Comparison of ENCODE assay signal across 17 cellular contexts in genomic region chr20:50056408-50056926, GRCh38. TPM values are rescaled to one million over a fixed set of nuclear protein-coding genes. Genes with fewer than 3 reads are reported as not detected.
A peak's percentile ranks its signal among the peaks of the same experiment; 100 is the strongest.
DNase-seq lines count a peak whose midpoint lies in the region; ATAC-seq, FAIRE-seq and TF ChIP-seq lines count a peak whose summit lies in the region.
"Had no signal": no experiment of that assay in that cellular context is flagged by ENCODE, and none has a peak within 500 bp of the region (broad histone marks: within the 10 kb centered on the region; RNA-seq: fewer than 3 reads in every experiment).

No MANE protein-coding gene starts in this region.

- TF ChIP-seq POLR2A in HepG2 (IDR thresholded peaks at IDR 0.05; ENCODE audit: insufficient read depth in 1 of 2, low read depth in 2 of 2, low read length in 2 of 2), result no peak

- H3K36me3 ChIP-seq in MM.1S (replicated peaks; ENCODE audit: insufficient read depth, low read length), result no peaks in the 10 kb centered on the region
- H3K36me3 ChIP-seq in osteoblast (ENCODE audit: insufficient read depth, low read length), result no peaks in the 10 kb centered on the region
- no peaks in the 10 kb centered on the region for H3K36me3 ChIP-seq in HepG2 (replicated peaks in 1 of 2; ENCODE audit: control insufficient read depth in 1 of 2, insufficient read depth in 2 of 2, low read length in 2 of 2)
- H3K36me3 ChIP-seq: BE2C had no signal

- H3K79me2 ChIP-seq in MM.1S (ENCODE audit: low read length) (no peaks in the 10 kb centered on the region), osteoblast (ENCODE audit: insufficient read depth, low read length) (no peaks in the 10 kb centered on the region), HepG2 (ENCODE audit: insufficient read depth, low read length) (no peaks in the 10 kb centered on the region)

- no peaks in the 10 kb centered on the region for H3K9me2 ChIP-seq in MM.1S (replicated peaks; ENCODE audit: insufficient read depth, low read length)

- WGBS in HepG2 (ENCODE audit: low lambda C conversion rate), result 75% methylated on average over 9 of the region's 9 CpGs

- no peaks in the 10 kb centered on the region for H3K36me3 Mint-ChIP-seq in endothelial cell (ENCODE audit: low read depth, unreplicated experiment)
- H3K36me3 Mint-ChIP-seq: CD4-positive, alpha-beta memory T cell had no signal

- DNase-seq in MM.1S (no peak), endothelial cell (ENCODE audit: low spot score) (no peak), osteoblast (ENCODE audit: insufficient read length, low spot score, missing footprints) (peak; percentile 23), urothelium cell line (ENCODE audit: low spot score) (no peak), HepG2 (ENCODE audit: low spot score) (no peak), NCI-H2171 (lab: John Stamatoyannopoulos, UW) (no peak)
- DNase-seq: BE2C; CD4-positive, alpha-beta memory T cell; DMS79 treated with DMSO at 0.1 percent for 48 hours; EL; GOT3; H9 had no signal

- peak overlapping the region; percentile 86 for H2AFZ ChIP-seq in MM.1S (ENCODE audit: low read length)
- H2AFZ ChIP-seq in osteoblast (ENCODE audit: low read length), result no peak overlapping the region
- H2AFZ ChIP-seq in HepG2 (ENCODE audit: low read length), result no peak overlapping the region

- H3K4me1 ChIP-seq in MM.1S (ENCODE audit: low read length), result peaks cover 15% of the 10 kb centered on the region
- H3K4me1 ChIP-seq in osteoblast (ENCODE audit: insufficient read depth, low read length), result peaks cover 7% of the 10 kb centered on the region
- peaks cover 41% of the 10 kb centered on the region for H3K4me1 ChIP-seq in HepG2 (ENCODE audit: insufficient read depth, low read length)
- H3K4me1 ChIP-seq: A549 had no signal

- peak overlapping the region; percentile 75; the same call in 1 of the 2 replicates for H3K27ac ChIP-seq in MM.1S (ENCODE audit: low read length)
- H3K27ac ChIP-seq in osteoblast (ENCODE audit: low read depth, low read length), result no peak overlapping the region
- no peak overlapping the region for H3K27ac ChIP-seq in HepG2 (ENCODE audit: extremely low read length, insufficient read depth, low read length)
- H3K27ac ChIP-seq: C4-2B had no signal

- H3K4me2 ChIP-seq in MM.1S (ENCODE audit: low read depth, low read length) (peak overlapping the region; percentile 75; the same call in 1 of the 2 replicates), osteoblast (ENCODE audit: insufficient read depth, low read length) (no peak overlapping the region), HepG2 (ENCODE audit: low read depth, low read length) (no peak overlapping the region; the same call in 1 of the 2 replicates)
- H3K4me2 ChIP-seq: A549 had no signal

- H3K27me3 Mint-ChIP-seq in endothelial cell (ENCODE audit: unreplicated experiment), result peaks cover 5% of the 10 kb centered on the region

- BruUV-seq in HepG2 (replicated peaks; lab: Mats Ljungman, UMichigan), result no TSS peak

- H3K27me3 ChIP-seq in MM.1S (replicated peaks; ENCODE audit: insufficient read depth, low read length) (no peaks in the 10 kb centered on the region), osteoblast (ENCODE audit: insufficient read depth, low read length) (no peaks in the 10 kb centered on the region), HepG2 (ENCODE audit: control insufficient read depth in 1 of 2, insufficient read depth in 2 of 2, low read length in 2 of 2) (peaks cover 3 to 29% of the 10 kb centered on the region in 2 experiments; a peak in 4 of 5 replicates)
- H3K27me3 ChIP-seq: BE2C had no signal

- no peak overlapping the region for H3K4me3 Mint-ChIP-seq in endothelial cell (ENCODE audit: unreplicated experiment)
- H3K4me3 Mint-ChIP-seq: CD4-positive, alpha-beta memory T cell; H9 had no signal

- peaks cover 14% of the 10 kb centered on the region for H3F3A ChIP-seq in MM.1S (ENCODE audit: insufficient read depth, low read length)

- H3K4me1 Mint-ChIP-seq in endothelial cell (ENCODE audit: unreplicated experiment), result peaks cover 9% of the 10 kb centered on the region

- H3K9ac ChIP-seq in MM.1S (ENCODE audit: low read length) (peak overlapping the region; percentile 38; the same call in 1 of the 2 replicates), HepG2 (ENCODE audit: insufficient read depth, low read depth, low read length) (no peak overlapping the region)

- POLR2A ChIA-PET in HepG2 (lab: Yijun Ruan, JAX), result no interaction called here

- H3K4me3 ChIP-seq in MM.1S (ENCODE audit: low read length) (no peak overlapping the region), osteoblast (ENCODE audit: insufficient read depth, low read length) (no peak overlapping the region), HepG2 (replicated peaks in 1 of 3; ENCODE audit: insufficient read depth in 1 of 3, low read depth in 2 of 3, low read length in 3 of 3) (no peak overlapping the region)
- H3K4me3 ChIP-seq: A549 had no signal

- no peaks in the 10 kb centered on the region for H4K20me1 ChIP-seq in MM.1S (ENCODE audit: insufficient read depth, low read length)
- H4K20me1 ChIP-seq in osteoblast (ENCODE audit: insufficient read depth, low read length), result no peaks in the 10 kb centered on the region
- no peaks in the 10 kb centered on the region for H4K20me1 ChIP-seq in HepG2 (ENCODE audit: insufficient read depth, low read length)

- ATAC-seq in HG03571 (IDR thresholded peaks at IDR 0.05; ENCODE audit: unreplicated experiment) (no peak), HepG2 (no peak)
- ATAC-seq: A549 had no signal

- peak; percentile 79 for FAIRE-seq in urothelium cell line (lab: Jason Lieb, UNC)
- no peak for FAIRE-seq in HepG2 (lab: Jason Lieb, UNC)
- FAIRE-seq: A549, G401.6, GM12891 had no signal

- intact Hi-C loops in HepG2 (cut with micrococcal nuclease; ENCODE audit: unreplicated experiment), result no loop called here

- TF ChIP-seq RAD21 in HepG2 (CRISPR knock-in tag; IDR thresholded peaks at IDR 0.05), result no peak

- TF ChIP-seq EP300 in HepG2 (IDR thresholded peaks at IDR 0.05; ENCODE audit: low read depth in 2 of 2, low read length in 2 of 2) (no peak), HepG2 (CRISPR knock-in tag; IDR thresholded peaks at IDR 0.05; ENCODE audit: borderline replicate concordance) (no peak)

- TF ChIP-seq CTCF in MM.1S (IDR thresholded peaks at IDR 0.05; ENCODE audit: low read length), result no peak
- TF ChIP-seq CTCF in endothelial cell (IDR thresholded peaks at IDR 0.05; ENCODE audit: unreplicated experiment), result no peak
- no peak for TF ChIP-seq CTCF in osteoblast (IDR thresholded peaks at IDR 0.05; ENCODE audit: extremely low read depth, low read depth, low read length)
- no peak for TF ChIP-seq CTCF in HepG2 (CRISPR knock-in tag; IDR thresholded peaks at IDR 0.05)

- in situ Hi-C loops in HepG2 (cut with HindIII; ENCODE audit: extremely low pct_ligation_motif_present, low pct_unique_long_range_greater_than_20kb), result no loop called here

- H3K27ac Mint-ChIP-seq in endothelial cell (ENCODE audit: unreplicated experiment), result peak overlapping the region; percentile 52
- H3K27ac Mint-ChIP-seq: CD4-positive, alpha-beta memory T cell; H9 had no signal

- no peaks in the 10 kb centered on the region for H3K9me3 Mint-ChIP-seq in endothelial cell (ENCODE audit: unreplicated experiment)
- H3K9me3 Mint-ChIP-seq: CD4-positive, alpha-beta memory T cell; H9 had no signal

- H3K9me3 ChIP-seq in MM.1S (replicated peaks; ENCODE audit: insufficient read depth, low read length) (no peaks in the 10 kb centered on the region), osteoblast (ENCODE audit: low read depth, low read length) (no peaks in the 10 kb centered on the region), HepG2 (ENCODE audit: low read length) (no peaks in the 10 kb centered on the region)
- H3K9me3 ChIP-seq: A549, BE2C had no signal

- CTCF ChIA-PET in HepG2 (lab: Yijun Ruan, JAX; ENCODE audit: low intra/inter-chr PET ratio, low total read pairs), result no interaction called here

TF ChIP-seq in HepG2, 621 proteins besides CTCF, POLR2A, EP300 and RAD21 (continues in another document):
- TF ChIP-seq ATF7-NPFF (CRISPR knock-in tag; IDR thresholded peaks at IDR 0.05; ENCODE audit: low read depth) (no peak), KDM4B (CRISPR knock-in tag; IDR thresholded peaks at IDR 0.05) (no peak), CAMTA2 (CRISPR knock-in tag; IDR thresholded peaks at IDR 0.05; ENCODE audit: borderline replicate concordance) (no peak), ISL2 (CRISPR knock-in tag; IDR thresholded peaks at IDR 0.05) (no peak), HNRNPL (IDR thresholded peaks at IDR 0.05; ENCODE audit: low read depth, low read length) (no peak), KLF11 (CRISPR knock-in tag; IDR thresholded peaks at IDR 0.05) (no peak)

RNA-seq across cellular contexts. Expression of gene UBE2V1, which starts 56.5 kb away (rescaled TPM):
- 223 TPM for total RNA-seq in endothelial cell (ENCODE audit: unreplicated experiment)
- total RNA-seq in osteoblast, result 90.8 and 100 TPM in 2 replicates
- total RNA-seq in HepG2 (2016; rRNA removed; fragmentation: Illumina TruSeq; extraction: Trizol), result 81.3 and 85.1 TPM in 2 replicates
- 39.8 and 41.0 TPM in 2 replicates for total RNA-seq in HepG2 (2016; cell fraction: cytosol; rRNA removed; fragmentation: Illumina TruSeq; extraction: Trizol; ENCODE audit: low read depth)
- 75.7 and 82.4 TPM in 2 replicates for total RNA-seq in HepG2 (2016; cell fraction: insoluble cytoplasmic fraction; rRNA removed; fragmentation: Illumina TruSeq; extraction: Trizol)
- 77.9 and 85.1 TPM in 2 replicates for total RNA-seq in HepG2 (2016; cell fraction: membrane; rRNA removed; fragmentation: Illumina TruSeq; extraction: Trizol)
- total RNA-seq in HepG2 (2016; cell fraction: nucleus; rRNA removed; fragmentation: Illumina TruSeq; extraction: Trizol), result 90.9 and 96.1 TPM in 2 replicates
- 102 and 132 TPM in 2 replicates for polyA plus RNA-seq in HepG2 (2011; rRNA removed)
- polyA plus RNA-seq in HepG2 (2011; cell fraction: cytosol; rRNA removed), result 86.6 and 115 TPM in 2 replicates
- polyA plus RNA-seq in HepG2 (2011; cell fraction: nucleus; rRNA removed), result 112 and 127 TPM in 2 replicates
- polyA plus RNA-seq in HepG2 (2012), result 131 and 175 TPM in 2 replicates
- 88.5 and 88.7 TPM in 2 replicates for polyA plus RNA-seq in HepG2 (2016; cell fraction: cytosol; fragmentation: Illumina TruSeq; extraction: Trizol; ENCODE audit: low read depth)
- 203 and 260 TPM in 2 replicates for polyA plus RNA-seq in HepG2 (2016; cell fraction: insoluble cytoplasmic fraction; fragmentation: Illumina TruSeq; extraction: Trizol; ENCODE audit: low read depth)
- polyA plus RNA-seq in HepG2 (2016; cell fraction: membrane; fragmentation: Illumina TruSeq; extraction: Trizol; ENCODE audit: low read depth), result 179 and 185 TPM in 2 replicates
- polyA plus RNA-seq in HepG2 (2016; cell fraction: nucleus; fragmentation: Illumina TruSeq; extraction: Trizol; ENCODE audit: insufficient read depth, low read depth), result 152 and 171 TPM in 2 replicates
- polyA minus RNA-seq in HepG2 (2011; rRNA and poly(A)+ RNA removed; ENCODE audit: low replicate concordance), result 54.3 and 62.1 TPM in 2 replicates
- 50.5 and 51.3 TPM in 2 replicates for polyA minus RNA-seq in HepG2 (2011; cell fraction: cytosol; rRNA and poly(A)+ RNA removed)
- polyA minus RNA-seq in HepG2 (2011; cell fraction: nucleus; rRNA and poly(A)+ RNA removed), result 273 and 299 TPM in 2 replicates
